8 cellular contexts compared by ENCODE assay signal in genomic region chr16:29594926-29595838, GRCh38.
DNase-seq lines count a peak whose midpoint lies in the region; ATAC-seq lines count a peak whose summit lies in the region.
"Not testable (repeated sequence)": the region's sequence is repeated elsewhere in the genome, so short reads cannot be mapped to it uniquely, and the experiment has no call there.

No MANE protein-coding gene starts in this region.

- peak overlapping the region; percentile 89 for H3K27ac Mint-ChIP-seq in activated T-helper 2 cell treated with anti-CD3 and anti-CD28 coated beads, Interferon-gamma antibody, Interleukin-2, Interleukin-4, amounts not matched to agents 10 μg/mL and 5 μg/mL and 100 μg/mL, durations not matched to agents 14 hours and 24 hours and 36 hours
- H3K27ac Mint-ChIP-seq in naive thymus-derived CD8-positive, alpha-beta T cell = peak overlapping the region in 9 of 10 donors; percentile 80 to 96 (median 91)
- peak overlapping the region; percentile 94 for H3K27ac Mint-ChIP-seq in stimulated activated memory B cell treated with anti-CD40 and anti-IgM and Interleukin-4, amounts not matched to agents 10 μg/mL and 1 μg/mL and 100 μg/mL, for 72 hours

- intact Hi-C loops in activated T-helper 2 cell treated with anti-CD3 and anti-CD28 coated beads, Interferon-gamma antibody, Interleukin-2, Interleukin-4, amounts not matched to agents 10 μg/mL and 5 μg/mL and 100 μg/mL, durations not matched to agents 14 hours and 24 hours and 36 hours (cut with micrococcal nuclease) = loop anchor here (2.0 kb wide), 1 partner anchor 70 kb away; no protein-coding TSS in a partner anchor

- peaks cover 23% of the 10 kb centered on the region for H3K36me3 Mint-ChIP-seq in activated T-helper 2 cell treated with anti-CD3 and anti-CD28 coated beads, Interferon-gamma antibody, Interleukin-2, Interleukin-4, amounts not matched to agents 10 μg/mL and 5 μg/mL and 100 μg/mL, durations not matched to agents 14 hours and 24 hours and 36 hours (ENCODE audit: low read depth)
- H3K36me3 Mint-ChIP-seq in naive thymus-derived CD8-positive, alpha-beta T cell = not testable (repeated sequence)
- peaks cover 11% of the 10 kb centered on the region for H3K36me3 Mint-ChIP-seq in stimulated activated memory B cell treated with anti-CD40 and anti-IgM and Interleukin-4, amounts not matched to agents 10 μg/mL and 1 μg/mL and 100 μg/mL, for 72 hours

- peak; percentile 79 for DNase-seq in DMS79 (lab: John Stamatoyannopoulos, UW)
- peak; percentile 91 for DNase-seq in RPMI8226
- DNase-seq in activated T-helper 2 cell treated with anti-CD3 and anti-CD28 coated beads, Interferon-gamma antibody, Interleukin-2, Interleukin-4, amounts not matched to agents 10 μg/mL and 5 μg/mL and 100 μg/mL, durations not matched to agents 14 hours and 24 hours and 36 hours (ENCODE audit: low spot score) = peak; percentile 90
- peak; percentile 81 for DNase-seq in fibroblast of peridontal ligament (ENCODE audit: extremely low read depth)
- DNase-seq in naive thymus-derived CD8-positive, alpha-beta T cell = peak; percentile 82 to 95 (median 90)

- H3K36me3 ChIP-seq in KOPT-K1 (ENCODE audit: insufficient read depth, low read length) = not testable (repeated sequence)

- peak overlapping the region; percentile 79 for H3K4me3 Mint-ChIP-seq in activated T-helper 2 cell treated with anti-CD3 and anti-CD28 coated beads, Interferon-gamma antibody, Interleukin-2, Interleukin-4, amounts not matched to agents 10 μg/mL and 5 μg/mL and 100 μg/mL, durations not matched to agents 14 hours and 24 hours and 36 hours (ENCODE audit: low read depth)
- peak overlapping the region; percentile 78 to 92 (median 86) for H3K4me3 Mint-ChIP-seq in naive thymus-derived CD8-positive, alpha-beta T cell
- peak overlapping the region; percentile 79 for H3K4me3 Mint-ChIP-seq in stimulated activated memory B cell treated with anti-CD40 and anti-IgM and Interleukin-4, amounts not matched to agents 10 μg/mL and 1 μg/mL and 100 μg/mL, for 72 hours

- POLR2A ChIA-PET in naive thymus-derived CD8-positive, alpha-beta T cell (lab: Charles Lee) = interaction anchor here (0.9 to 1.4 kb wide), 3 partner anchors 68 to 787 kb away, joined by 3 to 6 read pairs (median 3); partner anchors contain the start of genes SEPTIN1 and SPN

- H3K9me3 Mint-ChIP-seq in activated T-helper 2 cell treated with anti-CD3 and anti-CD28 coated beads, Interferon-gamma antibody, Interleukin-2, Interleukin-4, amounts not matched to agents 10 μg/mL and 5 μg/mL and 100 μg/mL, durations not matched to agents 14 hours and 24 hours and 36 hours; naive thymus-derived CD8-positive, alpha-beta T cell; stimulated activated memory B cell treated with anti-CD40 and anti-IgM and Interleukin-4, amounts not matched to agents 10 μg/mL and 1 μg/mL and 100 μg/mL, for 72 hours: not testable (repeated sequence)

- H3K4me1 Mint-ChIP-seq in activated T-helper 2 cell treated with anti-CD3 and anti-CD28 coated beads, Interferon-gamma antibody, Interleukin-2, Interleukin-4, amounts not matched to agents 10 μg/mL and 5 μg/mL and 100 μg/mL, durations not matched to agents 14 hours and 24 hours and 36 hours (ENCODE audit: low read depth) = peaks cover 22% of the 10 kb centered on the region
- peaks cover 8 to 38% (median 32%) of the 10 kb centered on the region in 4 donors for H3K4me1 Mint-ChIP-seq in naive thymus-derived CD8-positive, alpha-beta T cell
- peaks cover 34% of the 10 kb centered on the region for H3K4me1 Mint-ChIP-seq in stimulated activated memory B cell treated with anti-CD40 and anti-IgM and Interleukin-4, amounts not matched to agents 10 μg/mL and 1 μg/mL and 100 μg/mL, for 72 hours

- not testable (repeated sequence) for H3K27me3 Mint-ChIP-seq in activated T-helper 2 cell treated with anti-CD3 and anti-CD28 coated beads, Interferon-gamma antibody, Interleukin-2, Interleukin-4, amounts not matched to agents 10 μg/mL and 5 μg/mL and 100 μg/mL, durations not matched to agents 14 hours and 24 hours and 36 hours (ENCODE audit: low read depth); naive thymus-derived CD8-positive, alpha-beta T cell; stimulated activated memory B cell treated with anti-CD40 and anti-IgM and Interleukin-4, amounts not matched to agents 10 μg/mL and 1 μg/mL and 100 μg/mL, for 72 hours

- ATAC-seq in GM21825 (IDR thresholded peaks at IDR 0.05; ENCODE audit: unreplicated experiment) = peak; percentile 77
- ATAC-seq in naive thymus-derived CD8-positive, alpha-beta T cell = peak; percentile 78 to 81
- peak; percentile 92 for ATAC-seq in stimulated activated memory B cell treated with anti-CD40 and anti-IgM and Interleukin-4, amounts not matched to agents 10 μg/mL and 1 μg/mL and 100 μg/mL, for 72 hours

- H3K9me3 ChIP-seq in KOPT-K1 (ENCODE audit: insufficient read depth, low read length, poor library complexity, severe bottlenecking) = not testable (repeated sequence)

- H3K27ac ChIP-seq in KOPT-K1 (ENCODE audit: low read depth, low read length, poor library complexity, severe bottlenecking) = peak overlapping the region; percentile 66

Comparison
In these comparisons a context has a peak if more than half of its experiments do, and no peak if none do; other contexts are left out.
1. Peak in every context shown above with its lines: DNase-seq, ATAC-seq and H3K27ac ChIP-seq.